ENCODE assay signal across 11 cellular contexts in genomic region chr22:35649636-35650250, GRCh38. TPM values are rescaled to one million over a fixed set of nuclear protein-coding genes. Genes with fewer than 3 reads are reported as not detected.
DNase-seq lines count a peak whose midpoint lies in the region; ATAC-seq and TF ChIP-seq lines count a peak whose summit lies in the region.
"Had no signal": no experiment of that assay in that cellular context is flagged by ENCODE, and none has a peak within 500 bp of the region (broad histone marks: within the 10 kb centered on the region; RNA-seq: fewer than 3 reads in every experiment).

No MANE protein-coding gene starts in this region.

- H3K9me3 ChIP-seq in CD4-positive, CD25-positive, alpha-beta regulatory T cell (ENCODE audit: control insufficient read depth in 2 of 2, low read length in 2 of 2): no peaks in the 10 kb centered on the region
- no peaks in the 10 kb centered on the region; the same call in 1 of the 2 replicates for H3K9me3 ChIP-seq in MG63
- H3K9me3 ChIP-seq in duodenal mucosa (ENCODE audit: control insufficient read depth in 1 of 2, low read length in 2 of 2): no peaks in the 10 kb centered on the region
- H3K9me3 ChIP-seq in psoas muscle: no peaks in the 10 kb centered on the region

- peaks cover 25 to 66% (median 38%) of the 10 kb centered on the region in 4 donors for H3K4me1 Mint-ChIP-seq in CD4-positive, CD25-positive, alpha-beta regulatory T cell

- peaks cover 0 to 3% (median 0%) of the 10 kb centered on the region in 7 donors for H3K9me3 Mint-ChIP-seq in CD4-positive, CD25-positive, alpha-beta regulatory T cell

- peaks cover 48% of the 10 kb centered on the region for H3K4me1 ChIP-seq in CD4-positive, CD25-positive, alpha-beta regulatory T cell (ENCODE audit: control insufficient read depth, insufficient read depth, low read length, poor library complexity, severe bottlenecking)
- peaks cover 23 to 25% of the 10 kb centered on the region in 2 donors for H3K4me1 ChIP-seq in duodenal mucosa (ENCODE audit: control insufficient read depth in 1 of 2, insufficient read depth in 2 of 2, low read length in 2 of 2)
- peaks cover 33% of the 10 kb centered on the region for H3K4me1 ChIP-seq in psoas muscle

- intact Hi-C loops in psoas muscle (cut with DNase I): no loop called here

- peak overlapping the region; percentile 96 for H3K27ac ChIP-seq in CD4-positive, CD25-positive, alpha-beta regulatory T cell (ENCODE audit: insufficient read depth, low read length, poor library complexity, severe bottlenecking)
- H3K27ac ChIP-seq in duodenal mucosa (ENCODE audit: low read depth, low read length) (no peak overlapping the region), psoas muscle (peak overlapping the region; percentile 82)

- TF ChIP-seq CTCF in psoas muscle (IDR thresholded peaks at IDR 0.05): no peak

- DNase-seq in CD4-positive, CD25-positive, alpha-beta regulatory T cell: no peak
- no peak for DNase-seq in MG63
- DNase-seq in psoas muscle: no peak
- no peak for DNase-seq in islet precursor cell
- no peak for DNase-seq in DMS114 treated with DMSO at 0.1 percent for 48 hours (lab: John Stamatoyannopoulos, UW; ENCODE audit: unreplicated experiment)
- DNase-seq in glomerular visceral epithelial cell (ENCODE audit: extremely low spot score): no peak
- DNase-seq: GF-D8, NCI-H524 had no signal

- H3K4me3 Mint-ChIP-seq in CD4-positive, CD25-positive, alpha-beta regulatory T cell: peak overlapping the region; percentile 100

- WGBS in psoas muscle, 3 donors: 60 to 78% (median 62%) methylated on average over 7 of the region's 7 CpGs

- H3K4me3 ChIP-seq in CD4-positive, CD25-positive, alpha-beta regulatory T cell (ENCODE audit: low read depth, low read length): peak overlapping the region; percentile 98
- H3K4me3 ChIP-seq in MG63 (peak overlapping the region; percentile 71), duodenal mucosa (ENCODE audit: low read depth in 1 of 2, low read length in 2 of 2) (peak overlapping the region; percentile 91 to 98), psoas muscle (peak overlapping the region; percentile 91)

- peaks cover 13% of the 10 kb centered on the region for H3K36me3 ChIP-seq in CD4-positive, CD25-positive, alpha-beta regulatory T cell (ENCODE audit: control insufficient read depth, insufficient read depth, low read length)
- H3K36me3 ChIP-seq in MG63 (peaks cover 9% of the 10 kb centered on the region), duodenal mucosa (ENCODE audit: control insufficient read depth in 1 of 2, insufficient read depth in 2 of 2, low read length in 2 of 2) (peaks cover 0 to 10% of the 10 kb centered on the region in 2 donors), psoas muscle (ENCODE audit: insufficient read depth in 1 of 2, low read depth in 1 of 2) (peaks cover 0 to 5% of the 10 kb centered on the region in 2 donors)

- no peak for ATAC-seq in CD4-positive, CD25-positive, alpha-beta regulatory T cell (ENCODE audit: low read depth in 2 of 2)
- no peak for ATAC-seq in psoas muscle
- ATAC-seq in HG03342 (IDR thresholded peaks at IDR 0.05; ENCODE audit: unreplicated experiment): no peak

- peaks cover 25% of the 10 kb centered on the region for H3K36me3 Mint-ChIP-seq in CD4-positive, CD25-positive, alpha-beta regulatory T cell

- no peaks in the 10 kb centered on the region for H3K27me3 Mint-ChIP-seq in CD4-positive, CD25-positive, alpha-beta regulatory T cell

- peak overlapping the region; percentile 100 for H3K27ac Mint-ChIP-seq in CD4-positive, CD25-positive, alpha-beta regulatory T cell

- no peaks in the 10 kb centered on the region for H3K27me3 ChIP-seq in CD4-positive, CD25-positive, alpha-beta regulatory T cell (ENCODE audit: control insufficient read depth, insufficient read depth, low read length)
- H3K27me3 ChIP-seq in MG63 (no peaks in the 10 kb centered on the region), duodenal mucosa (ENCODE audit: control insufficient read depth in 1 of 2, insufficient read depth in 2 of 2, low read length in 2 of 2) (no peaks in the 10 kb centered on the region), psoas muscle (ENCODE audit: insufficient read depth in 3 of 3, low read length in 2 of 3) (no peaks in the 10 kb centered on the region)

- peak overlapping the region; percentile 91 to 99 for H3K9ac ChIP-seq in duodenal mucosa (ENCODE audit: low read depth in 1 of 2, low read length in 2 of 2)

RNA-seq across cellular contexts. Expression of gene APOL6, which starts 1.5 kb away (rescaled TPM):
- 71.9 TPM for total RNA-seq in CD4-positive, CD25-positive, alpha-beta regulatory T cell
- polyA plus RNA-seq in CD4-positive, CD25-positive, alpha-beta regulatory T cell: 10 to 100 TPM; 17.8 to 22.1 (median 20.1) TPM
- total RNA-seq in MG63 (2014; rRNA removed; shearing (Covaris generic); ENCODE audit: low replicate concordance): 8.5 and 9.9 TPM in 2 replicates
- 1 to 10 TPM; 1.8 to 9.5 (median 6.1) TPM for total RNA-seq in psoas muscle
- polyA plus RNA-seq in psoas muscle: 1 to 10 TPM in 2 of 3 donors, under 1 TPM in 1; 0.87 to 2.4 (median 1.0) TPM

RNA-seq across cellular contexts. Expression of gene MB, which starts 32.6 kb away (rescaled TPM):
- not detected for total RNA-seq in CD4-positive, CD25-positive, alpha-beta regulatory T cell
- not detected for polyA plus RNA-seq in CD4-positive, CD25-positive, alpha-beta regulatory T cell
- total RNA-seq in MG63 (2014; rRNA removed; shearing (Covaris generic); ENCODE audit: low replicate concordance): 2.3 and 6.3 TPM in 2 replicates
- 1,000 to 10,000 TPM; 6,836 to 9,981 (median 8,612) TPM for total RNA-seq in psoas muscle
- polyA plus RNA-seq in psoas muscle: over 10,000 TPM in 2 of 3 donors, 1,000 to 10,000 TPM in 1; 9,385 to 12,606 (median 10,019) TPM
- total RNA-seq: dermis microvascular lymphatic vessel endothelial cell had no signal

Comparison
In these comparisons a context has a peak if more than half of its experiments do, and no peak if none do; other contexts are left out.
1. RNA of gene MB, which starts 32.6 kb away (total RNA-seq): 6,836 to 9,981 TPM in psoas muscle; 2.3 to 6.3 TPM in MG63 and not detected in CD4-positive, CD25-positive, alpha-beta regulatory T cell (single experiment); every median in the first group is over 100 times any median in the second.
2. Peak in every context shown above with its lines, with median percentiles within 50 percentile points of each other: H3K4me3 ChIP-seq.